2 cellular contexts compared by ENCODE assay signal in the genomic region with DNA sequence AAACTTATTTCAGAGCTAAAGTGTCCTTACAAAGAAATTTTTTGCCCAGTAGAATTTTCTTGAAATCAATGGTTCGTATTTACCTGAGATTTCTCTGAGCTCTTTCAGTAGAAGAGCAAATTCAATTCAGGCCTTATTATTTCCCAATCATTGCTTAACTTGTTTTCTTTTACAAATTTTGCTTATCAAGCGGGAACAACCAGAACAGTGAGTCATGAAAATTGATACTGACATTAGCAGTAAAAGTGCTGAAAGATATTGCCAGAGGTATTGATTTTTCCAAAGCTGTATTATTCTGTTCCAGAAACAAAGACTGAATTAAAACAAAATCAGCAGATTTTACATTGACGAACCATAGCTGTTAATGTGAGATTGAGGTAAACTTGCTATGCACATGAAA.
TF ChIP-seq lines count a peak whose summit lies in the region.

No MANE protein-coding gene starts in this region.

TF ChIP-seq in K562, 482 proteins besides CTCF, POLR2A, EP300 and RAD21:
- TF ChIP-seq PHTF2 (CRISPR knock-in tag; IDR thresholded peaks at IDR 0.05) (no peak), CEBPG (CRISPR knock-in tag; IDR thresholded peaks at IDR 0.05) (no peak), CEBPG (tag; conservative IDR thresholded peaks at IDR 0.05 in 1 of 2, IDR thresholded peaks at IDR 0.05 in 1 of 2) (peak; percentile 28 to 41; a peak in 2 of 4 replicates), ETV6 (IDR thresholded peaks at IDR 0.05; ENCODE audit: borderline replicate concordance in 1 of 2, low read depth in 2 of 2, low read length in 1 of 2) (no peak), ETV6 (CRISPR knock-in tag; IDR thresholded peaks at IDR 0.05; ENCODE audit: borderline replicate concordance) (no peak), MAFG (tag; conservative IDR thresholded peaks at IDR 0.05) (peak; percentile 28; the same call in 1 of the 2 replicates), C11orf30 (IDR thresholded peaks at IDR 0.05; ENCODE audit: low read depth) (peak; percentile 33; the same call in 1 of the 2 replicates), CEBPB (tag; IDR thresholded peaks at IDR 0.05) (peak; percentile 50; the same call in 1 of the 2 replicates), ZNF217 (CRISPR knock-in tag; IDR thresholded peaks at IDR 0.05) (no peak)

TF ChIP-seq in HepG2, 621 proteins besides CTCF, POLR2A, EP300 and RAD21:
- TF ChIP-seq TOPORS (CRISPR knock-in tag; IDR thresholded peaks at IDR 0.05) = no peak
- TF ChIP-seq MAFF (IDR thresholded peaks at IDR 0.05; ENCODE audit: low read depth, low read length) = peak; percentile 50
- no peak for TF ChIP-seq ZNF232 (CRISPR knock-in tag; IDR thresholded peaks at IDR 0.05; ENCODE audit: borderline replicate concordance)
- no peak for TF ChIP-seq EED (CRISPR knock-in tag; IDR thresholded peaks at IDR 0.05)
- no peak for TF ChIP-seq JUNB (CRISPR knock-in tag; IDR thresholded peaks at IDR 0.05; ENCODE audit: borderline replicate concordance)
- TF ChIP-seq, protein P1, sequence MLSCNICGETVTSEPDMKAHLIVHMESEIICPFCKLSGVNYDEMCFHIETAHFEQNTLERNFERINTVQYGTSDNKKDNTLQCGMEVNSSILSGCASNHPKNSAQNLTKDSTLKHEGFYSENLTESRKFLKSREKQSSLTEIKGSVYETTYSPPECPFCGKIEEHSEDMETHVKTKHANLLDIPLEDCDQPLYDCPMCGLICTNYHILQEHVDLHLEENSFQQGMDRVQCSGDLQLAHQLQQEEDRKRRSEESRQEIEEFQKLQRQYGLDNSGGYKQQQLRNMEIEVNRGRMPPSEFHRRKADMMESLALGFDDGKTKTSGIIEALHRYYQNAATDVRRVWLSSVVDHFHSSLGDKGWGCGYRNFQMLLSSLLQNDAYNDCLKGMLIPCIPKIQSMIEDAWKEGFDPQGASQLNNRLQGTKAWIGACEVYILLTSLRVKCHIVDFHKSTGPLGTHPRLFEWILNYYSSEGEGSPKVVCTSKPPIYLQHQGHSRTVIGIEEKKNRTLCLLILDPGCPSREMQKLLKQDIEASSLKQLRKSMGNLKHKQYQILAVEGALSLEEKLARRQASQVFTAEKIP (CRISPR knock-in tag; IDR thresholded peaks at IDR 0.05; ENCODE audit: borderline replicate concordance) = no peak
- TF ChIP-seq SOX13 (IDR thresholded peaks at IDR 0.05) = no peak
- no peak for TF ChIP-seq SOX13 (CRISPR knock-in tag; conservative IDR thresholded peaks at IDR 0.05 in 1 of 2, IDR thresholded peaks at IDR 0.05 in 1 of 2)
- peak; percentile 41 to 51; a peak in 3 of 4 replicates for TF ChIP-seq MAFK (conservative IDR thresholded peaks at IDR 0.05 in 1 of 2, IDR thresholded peaks at IDR 0.05 in 1 of 2; ENCODE audit: low read length in 2 of 2)
- peak; percentile 48; the same call in 1 of the 2 replicates for TF ChIP-seq CEBPB (IDR thresholded peaks at IDR 0.05; ENCODE audit: borderline replicate concordance, low read depth, low read length)
